1 cellular context compared by ENCODE assay signal in genomic region chr17:1399679-1400512, GRCh38.
TF ChIP-seq lines count a peak whose summit lies in the region.

Gene YWHAE (minus strand): TSS chr17:1400222. CDS start chr17:1400110, 112 bp downstream.

TF ChIP-seq in HEK293, 187 proteins besides CTCF, POLR2A, EP300 and RAD21 (continued from another document):
- peak; percentile 21; the same call in 1 of the 2 replicates for TF ChIP-seq ZNF449 (tag by site-specific recombination; IDR thresholded peaks at IDR 0.05)
- no peak for TF ChIP-seq ZNF670 (tag by site-specific recombination; IDR thresholded peaks at IDR 0.05; ENCODE audit: low read depth)
- peak; percentile 92 for TF ChIP-seq ZFP37 (tag by site-specific recombination; IDR thresholded peaks at IDR 0.05)
- TF ChIP-seq ZBTB8A (tag by site-specific recombination; IDR thresholded peaks at IDR 0.05), result peak; percentile 99
- TF ChIP-seq SP2 (tag by site-specific recombination; IDR thresholded peaks at IDR 0.05), result peak; percentile 89
- peak; percentile 50; the same call in 1 of the 2 replicates for TF ChIP-seq ZNF580 (tag by site-specific recombination; IDR thresholded peaks at IDR 0.05)
- TF ChIP-seq ZNF645 (tag by site-specific recombination; IDR thresholded peaks at IDR 0.05), result no peak
- 0 out of 2 replicates have a peak, but pooled peaks have one; percentile 41 for TF ChIP-seq MZF1 (tag by site-specific recombination; IDR thresholded peaks at IDR 0.05; ENCODE audit: borderline replicate concordance)
- TF ChIP-seq WT1 (tag by site-specific recombination; IDR thresholded peaks at IDR 0.05), result peak; percentile 35; the same call in 1 of the 2 replicates
- TF ChIP-seq ZNF777 (tag by site-specific recombination; IDR thresholded peaks at IDR 0.05; ENCODE audit: borderline replicate concordance), result no peak
- no peak for TF ChIP-seq ZNF335 (tag by site-specific recombination; conservative IDR thresholded peaks at IDR 0.05)
- peak; percentile 98 for TF ChIP-seq ZBTB7A (tag by site-specific recombination; IDR thresholded peaks at IDR 0.05; ENCODE audit: low read depth)
- no peak for TF ChIP-seq ZFP3 (tag by site-specific recombination; IDR thresholded peaks at IDR 0.05; ENCODE audit: low read depth)
- TF ChIP-seq MYNN (tag by site-specific recombination; IDR thresholded peaks at IDR 0.05; ENCODE audit: borderline replicate concordance), result peak; percentile 99
- TF ChIP-seq ZNF791 (tag by site-specific recombination; IDR thresholded peaks at IDR 0.05), result no peak
- TF ChIP-seq ZNF654 (tag by site-specific recombination; IDR thresholded peaks at IDR 0.05; ENCODE audit: low read depth), result no peak
- 0 out of 2 replicates have a peak, but pooled peaks have one; percentile 62 for TF ChIP-seq ZSCAN30 (tag by site-specific recombination; IDR thresholded peaks at IDR 0.05)
- peak; percentile 81 for TF ChIP-seq SP3 (tag by site-specific recombination; IDR thresholded peaks at IDR 0.05)
- peak; percentile 84 for TF ChIP-seq ZEB2 (tag by site-specific recombination; IDR thresholded peaks at IDR 0.05)
- TF ChIP-seq ZNF426 (tag by site-specific recombination; IDR thresholded peaks at IDR 0.05), result no peak
- peak; percentile 63; the same call in 1 of the 2 replicates for TF ChIP-seq BCL11B (tag by site-specific recombination; IDR thresholded peaks at IDR 0.05; ENCODE audit: low read depth)
- no peak for TF ChIP-seq ZNF404 (tag by site-specific recombination; IDR thresholded peaks at IDR 0.05)
- peak; percentile 99; the same call in 1 of the 2 replicates for TF ChIP-seq ZNF561 (tag by site-specific recombination; IDR thresholded peaks at IDR 0.05; ENCODE audit: borderline replicate concordance)
- TF ChIP-seq GLI4 (tag by site-specific recombination; IDR thresholded peaks at IDR 0.05), result peak; percentile 81; the same call in 1 of the 2 replicates
- TF ChIP-seq ZBTB26 (tag by site-specific recombination; optimal IDR thresholded peaks at IDR 0.05), result peak; percentile 78
- TF ChIP-seq HOXC10 (CRISPR knock-in tag; IDR thresholded peaks at IDR 0.05), result no peak
- no peak for TF ChIP-seq ZNF133 (tag by site-specific recombination; IDR thresholded peaks at IDR 0.05)
